Comparison of ENCODE assay signal across 21 cellular contexts in genomic region chr9:4927701-4928100, GRCh38. TPM values are rescaled to one million over a fixed set of nuclear protein-coding genes. Genes with fewer than 3 reads are reported as not detected.
DNase-seq lines count a peak whose midpoint lies in the region; ATAC-seq, FAIRE-seq and TF ChIP-seq lines count a peak whose summit lies in the region.
"Had no signal": no experiment of that assay in that cellular context is flagged by ENCODE, and none has a peak within 500 bp of the region (broad histone marks: within the 10 kb centered on the region; RNA-seq: fewer than 3 reads in every experiment).

No MANE protein-coding gene starts in this region.

- POLR2A ChIA-PET in BJ (lab: Charles Lee) (no interaction called here), K562 (lab: Yijun Ruan, JAX) (interaction anchor here (1.0 kb wide), 1 partner anchor 11 kb away, joined by 3 read pairs; no protein-coding TSS in a partner anchor)

- H3K9ac ChIP-seq in HUES6 (ENCODE audit: low read length): no peak overlapping the region
- H3K9ac ChIP-seq in K562 (ENCODE audit: insufficient read depth in 1 of 2, low read depth in 2 of 2, low read length in 2 of 2): peak overlapping the region in 1 of 2 experiments; percentile 65; a peak in 2 of 4 replicates

- BruUV-seq in K562 (replicated peaks; lab: Mats Ljungman, UMichigan): no TSS peak

- ATAC-seq in K562 (no peak), HG02759 (IDR thresholded peaks at IDR 0.05; ENCODE audit: unreplicated experiment) (no peak)

- H2AFZ ChIP-seq in K562 (ENCODE audit: low read depth, low read length): peak overlapping the region; percentile 83
- peak overlapping the region; percentile 40 for H2AFZ ChIP-seq in osteoblast (ENCODE audit: low read length)

- H3K4me2 ChIP-seq in K562 (ENCODE audit: insufficient read depth, low read length) (peak overlapping the region; percentile 74), osteoblast (ENCODE audit: insufficient read depth, low read length) (peak overlapping the region; percentile 65)

- H4K20me1 ChIP-seq in K562 (replicated peaks; ENCODE audit: control insufficient read depth, insufficient read depth, low read length): no peaks in the 10 kb centered on the region
- no peaks in the 10 kb centered on the region for H4K20me1 ChIP-seq in osteoblast (ENCODE audit: insufficient read depth, low read length)

- peaks cover 5% of the 10 kb centered on the region; the same call in 2 of the 3 replicates for H3K79me2 ChIP-seq in K562 (ENCODE audit: control insufficient read depth, insufficient read depth, low read length)
- no peaks in the 10 kb centered on the region for H3K79me2 ChIP-seq in osteoblast (ENCODE audit: insufficient read depth, low read length)

- FAIRE-seq in K562 (lab: Jason Lieb, UNC): no peak
- FAIRE-seq: RCC 7860 had no signal

- TF ChIP-seq CTCF in BJ (IDR thresholded peaks at IDR 0.05; ENCODE audit: insufficient read depth, low read depth, low read length) (no peak), K562 (IDR thresholded peaks at IDR 0.05 in 2 of 3, conservative IDR thresholded peaks at IDR 0.05 in 1 of 3; ENCODE audit: insufficient read depth in 2 of 3, low read depth in 1 of 3, low read length in 3 of 3) (no peak), osteoblast (IDR thresholded peaks at IDR 0.05; ENCODE audit: extremely low read depth, low read depth, low read length) (no peak)

- peaks cover 12% of the 10 kb centered on the region for H3K4me1 ChIP-seq in HUES6 (ENCODE audit: control insufficient read depth, insufficient read depth, low read length)
- H3K4me1 ChIP-seq in K562 (replicated peaks in 1 of 2; ENCODE audit: control insufficient read depth in 2 of 2, insufficient read depth in 2 of 2, low read length in 2 of 2): peaks cover 8 to 36% of the 10 kb centered on the region in 2 experiments
- H3K4me1 ChIP-seq in osteoblast (ENCODE audit: insufficient read depth, low read length): peaks cover 8% of the 10 kb centered on the region
- H3K4me1 ChIP-seq: SJCRH30 had no signal

- no peak for TF ChIP-seq RAD21 in K562 (CRISPR knock-in tag; conservative IDR thresholded peaks at IDR 0.05 in 1 of 2, IDR thresholded peaks at IDR 0.05 in 1 of 2)

- WGBS in K562 (ENCODE audit: insufficient coverage, low coverage, missing lambda C conversion rate): 3% methylated on average over 5 of the region's 5 CpGs

- H3K9me3 ChIP-seq in HUES6 (ENCODE audit: control insufficient read depth, insufficient read depth, low read depth, low read length): no peaks in the 10 kb centered on the region; the same call in 1 of the 2 replicates
- no peaks in the 10 kb centered on the region for H3K9me3 ChIP-seq in K562 (replicated peaks; ENCODE audit: control insufficient read depth, insufficient read depth, low read depth, low read length)
- no peaks in the 10 kb centered on the region for H3K9me3 ChIP-seq in osteoblast (ENCODE audit: low read depth, low read length)
- H3K9me3 ChIP-seq: heart right ventricle, SJCRH30 had no signal

- no peak for TF ChIP-seq EP300 in K562 (IDR thresholded peaks at IDR 0.05; ENCODE audit: low read length)

- in situ Hi-C loops in K562 (cut with MboI): no loop called here

- CTCF ChIA-PET in BJ (lab: Yijun Ruan, JAX) (interaction anchor here (1.6 kb wide), 1 partner anchor 165 kb away, joined by 4 read pairs; no protein-coding TSS in a partner anchor), K562 (lab: Yijun Ruan, JAX; ENCODE audit: low intra/inter-chr PET ratio) (no interaction called here)

- no peaks in the 10 kb centered on the region for H3K9me1 ChIP-seq in K562 (ENCODE audit: control insufficient read depth, insufficient read depth, low read length)

- no peak overlapping the region for H3K4me3 ChIP-seq in BJ (ENCODE audit: low read depth, low read length)
- no peak overlapping the region for H3K4me3 ChIP-seq in HUES6 (ENCODE audit: low read depth, low read length)
- H3K4me3 ChIP-seq in K562: peak overlapping the region; percentile 14; the same call in 1 of the 2 replicates
- no peak overlapping the region for H3K4me3 ChIP-seq in osteoblast (ENCODE audit: insufficient read depth, low read length)
- H3K4me3 ChIP-seq: heart right ventricle, SJCRH30, skin epidermis had no signal

- H3K36me3 ChIP-seq in BJ (ENCODE audit: control insufficient read depth, insufficient read depth, low read length): no peaks in the 10 kb centered on the region
- no peaks in the 10 kb centered on the region for H3K36me3 ChIP-seq in HUES6 (ENCODE audit: control insufficient read depth, insufficient read depth, low read length)
- H3K36me3 ChIP-seq in K562 (ENCODE audit: control insufficient read depth, insufficient read depth, low read length): no peaks in the 10 kb centered on the region
- no peaks in the 10 kb centered on the region for H3K36me3 ChIP-seq in osteoblast (ENCODE audit: insufficient read depth, low read length)
- H3K36me3 ChIP-seq: heart right ventricle, SJCRH30 had no signal

- peak overlapping the region; percentile 20; the same call in 1 of the 2 replicates for H3K27ac ChIP-seq in HUES6 (ENCODE audit: low read depth, low read length)
- peak overlapping the region; percentile 85 for H3K27ac ChIP-seq in K562 (ENCODE audit: extremely low read depth, low read depth, low read length)
- no peak overlapping the region for H3K27ac ChIP-seq in osteoblast (ENCODE audit: low read depth, low read length)
- H3K27ac ChIP-seq: SJCRH30 had no signal

- intact Hi-C loops in K562 (cut with micrococcal nuclease): loop anchor here (2.0 to 10.0 kb wide), 2 partner anchors 59 to 133 kb away; partner anchors contain the start of gene RCL1

- no peak for TF ChIP-seq POLR2A in K562 (conservative IDR thresholded peaks at IDR 0.05)

- no peaks in the 10 kb centered on the region for H3K27me3 ChIP-seq in BJ (ENCODE audit: control insufficient read depth, insufficient read depth, low read length)
- no peaks in the 10 kb centered on the region for H3K27me3 ChIP-seq in HUES6 (ENCODE audit: control insufficient read depth, insufficient read depth, low read length)
- H3K27me3 ChIP-seq in K562 (ENCODE audit: control insufficient read depth in 2 of 2, insufficient read depth in 2 of 2, low read length in 2 of 2): no peaks in the 10 kb centered on the region
- H3K27me3 ChIP-seq in osteoblast (ENCODE audit: insufficient read depth, low read length): no peaks in the 10 kb centered on the region
- H3K27me3 ChIP-seq: heart right ventricle, SJCRH30 had no signal

- DNase-seq in BJ (ENCODE audit: low read depth) (peak; percentile 26), K562 (ENCODE audit: extremely low read depth in 1 of 4, low spot score in 3 of 4) (no peak), osteoblast (ENCODE audit: insufficient read length, low spot score, missing footprints) (no peak), NCI-H1694 (lab: John Stamatoyannopoulos, UW) (no peak), NCI-H1048 (lab: John Stamatoyannopoulos, UW) (no peak), dermis blood vessel endothelial cell (no peak)
- DNase-seq: activated CD4-positive, alpha-beta T cell treated with anti-CD3 and anti-CD28 coated beads for 36 hours; activated naive CD4-positive, alpha-beta T cell treated with anti-CD3 and anti-CD28 coated beads, Interleukin-2, amount 10 ng/mL, durations not matched to agents 7 days and 5 days; activated T-cell treated with anti-CD3 and anti-CD28 coated beads, Interleukin-2, amount 50 U/mL, for 72 hours; heart right ventricle; KG1; mesenchymal stem cell; NCI-H146; NCI-H2171; NCI-H524 treated with DMSO at 0.1 percent for 48 hours; stimulated activated CD4-positive, alpha-beta T cell treated with anti-CD3 and anti-CD28 coated beads, Interleukin-2, amount 100 ng/mL, for 24 hours had no signal

TF ChIP-seq in K562, 482 proteins besides CTCF, POLR2A, EP300 and RAD21 (continues in another document):
- no peak for TF ChIP-seq SNRNP70 (optimal IDR thresholded peaks at IDR 0.05; ENCODE audit: low read depth, low read length)
- TF ChIP-seq KAT8 (IDR thresholded peaks at IDR 0.05; ENCODE audit: low read depth): no peak
- TF ChIP-seq GABPA (tag; conservative IDR thresholded peaks at IDR 0.05; ENCODE audit: low read depth): 0 out of 2 replicates have a peak, but pooled peaks have one; percentile 25
- no peak for TF ChIP-seq NR2C2 (CRISPR knock-in tag; IDR thresholded peaks at IDR 0.05)
- TF ChIP-seq NR2C2 (tag; IDR thresholded peaks at IDR 0.05): 0 out of 2 replicates have a peak, but pooled peaks have one; percentile 13
- no peak for TF ChIP-seq OTX1 (CRISPR knock-in tag; IDR thresholded peaks at IDR 0.05)
- no peak for TF ChIP-seq DACH1 (IDR thresholded peaks at IDR 0.05; ENCODE audit: partially characterized antibody)

RNA-seq across cellular contexts. Expression of gene JAK2, which starts 57.4 kb away (rescaled TPM):
- polyA plus RNA-seq in BJ (2011; rRNA removed) (2.0 and 3.8 TPM in 2 replicates), K562 (2011; rRNA removed) (21.4 and 23.4 TPM in 2 replicates), K562 (2014; fragmentation: Illumina TruSeq; extraction: Trizol) (12.7 and 15.3 TPM in 2 replicates), K562 (2014; fragmentation: Nextera tagmentation; extraction: Ambion mirVana) (1 to 10 TPM; 4.7 to 5.1 TPM), K562 (2014; rRNA removed) (9.8 and 13.4 TPM in 2 replicates)
- 3.4 and 3.5 TPM in 2 replicates for polyA minus RNA-seq in BJ (2011; rRNA and poly(A)+ RNA removed)
- 47.2 and 144 TPM in 2 replicates for total RNA-seq in K562 (2011; cell fraction: chromatin; rRNA removed; ENCODE audit: low replicate concordance)
- total RNA-seq in K562 (2011; cell fraction: nucleolus; rRNA removed): 15.7 and 20.1 TPM in 2 replicates
- 35.0 and 35.2 TPM in 2 replicates for total RNA-seq in K562 (2011; cell fraction: nucleoplasm; rRNA removed)
- total RNA-seq in K562 (2014; rRNA removed) (10.1 and 10.6 TPM in 2 replicates), K562 (2014; rRNA removed; fragmentation: Illumina TruSeq; extraction: Trizol) (21.4 and 23.8 TPM in 2 replicates), K562 (2015; rRNA removed; fragmentation: Illumina TruSeq; extraction: Trizol) (20.7 and 21.5 TPM in 2 replicates), K562 (2021) (16.5 and 18.5 TPM in 2 replicates), osteoblast (21.0 and 23.3 TPM in 2 replicates), dermis blood vessel endothelial cell (8.2 TPM in 2 replicates)
- 3.8 and 11.2 TPM in 2 replicates for polyA plus RNA-seq in K562 (2011; cell fraction: cytosol; rRNA removed)
- 16.9 and 26.8 TPM in 2 replicates for polyA plus RNA-seq in K562 (2011; cell fraction: nucleus; rRNA removed)
- polyA plus RNA-seq in K562 (2012): 10.4 and 11.5 TPM in 2 replicates
- polyA minus RNA-seq in K562 (2011; rRNA and poly(A)+ RNA removed): 70.6 and 91.4 TPM in 2 replicates
- 13.9 and 19.0 TPM in 2 replicates for polyA minus RNA-seq in K562 (2011; cell fraction: cytosol; rRNA and poly(A)+ RNA removed)
- polyA minus RNA-seq in K562 (2011; cell fraction: nucleus; rRNA and poly(A)+ RNA removed): 34.7 and 74.5 TPM in 2 replicates
